Comparison of ENCODE assay signal across 7 cellular contexts in genomic region chr10:5814110-5815107, GRCh38. TPM values are rescaled to one million over a fixed set of nuclear protein-coding genes. Genes with fewer than 3 reads are reported as not detected.
A peak's percentile ranks its signal among the peaks of the same experiment; 100 is the strongest.
DNase-seq lines count a peak whose midpoint lies in the region; ATAC-seq and TF ChIP-seq lines count a peak whose summit lies in the region.

No MANE protein-coding gene starts in this region.

- H3K4me1 ChIP-seq in ES-I3 (ENCODE audit: insufficient read depth, low read length) = peaks cover 5% of the 10 kb centered on the region; the same call in 1 of the 2 replicates
- H3K4me1 ChIP-seq in Loucy (ENCODE audit: insufficient read depth, low read length, poor library complexity, severe bottlenecking) = peaks cover 38% of the 10 kb centered on the region
- peaks cover 2 to 12% of the 10 kb centered on the region in 2 donors for H3K4me1 ChIP-seq in lung (ENCODE audit: control insufficient read depth in 2 of 2, insufficient read depth in 2 of 2, low read length in 2 of 2)
- H3K4me1 ChIP-seq in upper lobe of right lung = peaks cover 33% of the 10 kb centered on the region

- H3K4me3 ChIP-seq in Loucy (ENCODE audit: low read length, poor library complexity, severe bottlenecking) (peak overlapping the region; percentile 78), astrocyte of the cerebellum (ENCODE audit: low read depth, low read length) (peak overlapping the region; percentile 90), lung (peak overlapping the region; percentile 82), upper lobe of right lung (peak overlapping the region; percentile 97)

- 19 to 22% methylated on average over 12 of the region's 12 CpGs for WGBS in lung, 2 donors

- no peaks in the 10 kb centered on the region for H3F3A ChIP-seq in Loucy (ENCODE audit: low read depth)

- H3K27ac ChIP-seq in lung (ENCODE audit: low read depth in 1 of 2, low read length in 1 of 2) = peak overlapping the region; percentile 97
- peak overlapping the region; percentile 94 for H3K27ac ChIP-seq in upper lobe of right lung

- no peaks in the 10 kb centered on the region; the same call in 1 of the 2 replicates for H3K36me3 ChIP-seq in ES-I3 (ENCODE audit: insufficient read depth, low read length)
- no peaks in the 10 kb centered on the region for H3K36me3 ChIP-seq in Loucy (ENCODE audit: insufficient read depth, low read length)
- no peaks in the 10 kb centered on the region for H3K36me3 ChIP-seq in lung (ENCODE audit: control insufficient read depth in 2 of 2, insufficient read depth in 2 of 2, low read length in 2 of 2)
- H3K36me3 ChIP-seq in upper lobe of right lung = no peaks in the 10 kb centered on the region

- in situ Hi-C loops in astrocyte of the cerebellum (cut with HindIII; ENCODE audit: low sequenced_read_pairs) = loop anchor here (5.0 kb wide), 1 partner anchor 63 kb away; no protein-coding TSS in a partner anchor

- H3K9ac ChIP-seq in ES-I3 (ENCODE audit: low read depth, low read length) (peak overlapping the region; percentile 96), Loucy (ENCODE audit: low read depth, low read length, poor library complexity, severe bottlenecking) (peak overlapping the region; percentile 92)

- peak overlapping the region; percentile 88 for H3K4me2 ChIP-seq in Loucy (ENCODE audit: low read depth, low read length, poor library complexity, severe bottlenecking)

- no peaks in the 10 kb centered on the region for H3K9me3 ChIP-seq in ES-I3 (ENCODE audit: control insufficient read depth, insufficient read depth, low read length)
- H3K9me3 ChIP-seq in Loucy (ENCODE audit: insufficient read depth, low read depth, low read length) = no peaks in the 10 kb centered on the region
- no peaks in the 10 kb centered on the region for H3K9me3 ChIP-seq in lung (ENCODE audit: control insufficient read depth in 2 of 2, insufficient read depth in 1 of 2, low read length in 1 of 2)
- H3K9me3 ChIP-seq in upper lobe of right lung = no peaks in the 10 kb centered on the region

- no peaks in the 10 kb centered on the region for H3K27me3 ChIP-seq in Loucy (ENCODE audit: insufficient read depth, low read length, poor library complexity, severe bottlenecking)
- no peaks in the 10 kb centered on the region for H3K27me3 ChIP-seq in lung (ENCODE audit: control insufficient read depth, insufficient read depth)
- H3K27me3 ChIP-seq in upper lobe of right lung = no peaks in the 10 kb centered on the region

- no peak for ATAC-seq in lung (ENCODE audit: insufficient read depth, low FRiP score)
- no peak for ATAC-seq in upper lobe of right lung
- no peak for ATAC-seq in GM21390 (IDR thresholded peaks at IDR 0.05; ENCODE audit: unreplicated experiment)

- intact Hi-C loops in upper lobe of right lung (cut with DNase I) = no loop called here

- H3K79me2 ChIP-seq in Loucy (ENCODE audit: insufficient read depth, low read length) = peaks cover 55% of the 10 kb centered on the region

- DNase-seq in astrocyte of the cerebellum (ENCODE audit: low read depth) (no peak), lung (ENCODE audit: low spot score) (no peak), upper lobe of right lung (no peak), NCI-H187 (lab: John Stamatoyannopoulos, UW) (no peak)

- H3K9me2 ChIP-seq in Loucy (replicated peaks; ENCODE audit: low read depth, low read length) = no peaks in the 10 kb centered on the region

- peak overlapping the region; percentile 58 for H2AFZ ChIP-seq in Loucy (ENCODE audit: low read length)

- TF ChIP-seq CTCF in Loucy (conservative IDR thresholded peaks at IDR 0.05; ENCODE audit: low read length) (no peak), astrocyte of the cerebellum (IDR thresholded peaks at IDR 0.05; ENCODE audit: low read depth, low read length, missing control alignments) (no peak), lung (IDR thresholded peaks at IDR 0.05; ENCODE audit: control extremely low read depth, extremely low read depth) (no peak), upper lobe of right lung (IDR thresholded peaks at IDR 0.05) (no peak)

- peaks cover 33% of the 10 kb centered on the region for H4K20me1 ChIP-seq in Loucy (ENCODE audit: insufficient read depth, low read length, poor library complexity, severe bottlenecking)

RNA-seq across cellular contexts. Expression of gene GDI2, which starts 1.2 kb away (rescaled TPM):
- total RNA-seq in lung (100 to 1,000 TPM; 167 to 300 TPM), upper lobe of right lung (174 TPM)
- 100 to 1,000 TPM in 1 of 2 donors, 10 to 100 TPM in 1; 64.2 to 162 TPM for polyA plus RNA-seq in lung
